ENCODE assay signal across 2 cellular contexts in the genomic region with DNA sequence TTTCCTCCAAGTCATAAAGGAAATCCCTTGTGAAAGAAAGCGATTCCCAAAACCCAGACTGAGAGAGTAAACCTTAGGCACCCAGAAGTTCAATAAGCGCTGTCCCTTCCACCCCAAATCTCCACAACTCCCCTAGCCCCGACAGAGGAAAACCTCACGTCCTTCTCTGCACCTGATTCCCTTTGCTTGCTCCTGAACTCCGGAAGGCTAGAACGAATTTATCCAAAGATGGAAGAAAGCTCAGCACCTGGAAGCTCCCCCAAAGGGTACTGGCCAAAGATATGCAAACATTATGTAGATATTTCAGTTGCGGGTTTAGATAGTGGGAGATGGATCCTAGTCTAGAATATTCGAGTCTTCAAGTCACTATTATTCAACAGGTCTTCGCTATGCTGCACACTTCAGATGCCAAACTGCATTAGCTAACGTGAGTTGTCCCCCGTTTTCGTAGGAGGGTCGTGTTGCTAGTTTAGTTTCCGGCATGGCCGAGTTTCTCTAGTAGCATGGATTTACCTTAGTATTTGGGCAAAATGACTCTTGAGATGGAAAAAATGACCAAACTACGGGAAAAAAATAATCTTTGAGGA.
A peak's percentile ranks its signal among the peaks of the same experiment; 100 is the strongest.
TF ChIP-seq lines count a peak whose summit lies in the region.

No MANE protein-coding gene starts in this region.

TF ChIP-seq in neural cell, 6 proteins besides CTCF, POLR2A, EP300 and RAD21:
- TF ChIP-seq EZH2 (IDR thresholded peaks at IDR 0.05; ENCODE audit: borderline replicate concordance, insufficient read depth, low read length, poor library complexity, severe bottlenecking) (no peak), POLR2AphosphoS5 (IDR thresholded peaks at IDR 0.05) (peak; percentile 26), SMC3 (conservative IDR thresholded peaks at IDR 0.05; ENCODE audit: poor library complexity) (no peak), MXI1 (conservative IDR thresholded peaks at IDR 0.05; ENCODE audit: poor library complexity, severe bottlenecking) (no peak), TAF1 (IDR thresholded peaks at IDR 0.05; ENCODE audit: low read depth) (no peak)
- TF ChIP-seq, protein P1, sequence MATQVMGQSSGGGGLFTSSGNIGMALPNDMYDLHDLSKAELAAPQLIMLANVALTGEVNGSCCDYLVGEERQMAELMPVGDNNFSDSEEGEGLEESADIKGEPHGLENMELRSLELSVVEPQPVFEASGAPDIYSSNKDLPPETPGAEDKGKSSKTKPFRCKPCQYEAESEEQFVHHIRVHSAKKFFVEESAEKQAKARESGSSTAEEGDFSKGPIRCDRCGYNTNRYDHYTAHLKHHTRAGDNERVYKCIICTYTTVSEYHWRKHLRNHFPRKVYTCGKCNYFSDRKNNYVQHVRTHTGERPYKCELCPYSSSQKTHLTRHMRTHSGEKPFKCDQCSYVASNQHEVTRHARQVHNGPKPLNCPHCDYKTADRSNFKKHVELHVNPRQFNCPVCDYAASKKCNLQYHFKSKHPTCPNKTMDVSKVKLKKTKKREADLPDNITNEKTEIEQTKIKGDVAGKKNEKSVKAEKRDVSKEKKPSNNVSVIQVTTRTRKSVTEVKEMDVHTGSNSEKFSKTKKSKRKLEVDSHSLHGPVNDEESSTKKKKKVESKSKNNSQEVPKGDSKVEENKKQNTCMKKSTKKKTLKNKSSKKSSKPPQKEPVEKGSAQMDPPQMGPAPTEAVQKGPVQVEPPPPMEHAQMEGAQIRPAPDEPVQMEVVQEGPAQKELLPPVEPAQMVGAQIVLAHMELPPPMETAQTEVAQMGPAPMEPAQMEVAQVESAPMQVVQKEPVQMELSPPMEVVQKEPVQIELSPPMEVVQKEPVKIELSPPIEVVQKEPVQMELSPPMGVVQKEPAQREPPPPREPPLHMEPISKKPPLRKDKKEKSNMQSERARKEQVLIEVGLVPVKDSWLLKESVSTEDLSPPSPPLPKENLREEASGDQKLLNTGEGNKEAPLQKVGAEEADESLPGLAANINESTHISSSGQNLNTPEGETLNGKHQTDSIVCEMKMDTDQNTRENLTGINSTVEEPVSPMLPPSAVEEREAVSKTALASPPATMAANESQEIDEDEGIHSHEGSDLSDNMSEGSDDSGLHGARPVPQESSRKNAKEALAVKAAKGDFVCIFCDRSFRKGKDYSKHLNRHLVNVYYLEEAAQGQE (IDR thresholded peaks at IDR 0.05; ENCODE audit: borderline replicate concordance), result no peak

TF ChIP-seq in HepG2, 621 proteins besides CTCF, POLR2A, EP300 and RAD21:
- TF ChIP-seq ZNF567 (CRISPR knock-in tag; IDR thresholded peaks at IDR 0.05; ENCODE audit: borderline replicate concordance) (no peak), GATA4 (IDR thresholded peaks at IDR 0.05; ENCODE audit: borderline replicate concordance, low read depth) (no peak), TAF15 (IDR thresholded peaks at IDR 0.05; ENCODE audit: low read depth, low read length, poor library complexity, severe bottlenecking) (no peak)
- TF ChIP-seq, protein P2, sequence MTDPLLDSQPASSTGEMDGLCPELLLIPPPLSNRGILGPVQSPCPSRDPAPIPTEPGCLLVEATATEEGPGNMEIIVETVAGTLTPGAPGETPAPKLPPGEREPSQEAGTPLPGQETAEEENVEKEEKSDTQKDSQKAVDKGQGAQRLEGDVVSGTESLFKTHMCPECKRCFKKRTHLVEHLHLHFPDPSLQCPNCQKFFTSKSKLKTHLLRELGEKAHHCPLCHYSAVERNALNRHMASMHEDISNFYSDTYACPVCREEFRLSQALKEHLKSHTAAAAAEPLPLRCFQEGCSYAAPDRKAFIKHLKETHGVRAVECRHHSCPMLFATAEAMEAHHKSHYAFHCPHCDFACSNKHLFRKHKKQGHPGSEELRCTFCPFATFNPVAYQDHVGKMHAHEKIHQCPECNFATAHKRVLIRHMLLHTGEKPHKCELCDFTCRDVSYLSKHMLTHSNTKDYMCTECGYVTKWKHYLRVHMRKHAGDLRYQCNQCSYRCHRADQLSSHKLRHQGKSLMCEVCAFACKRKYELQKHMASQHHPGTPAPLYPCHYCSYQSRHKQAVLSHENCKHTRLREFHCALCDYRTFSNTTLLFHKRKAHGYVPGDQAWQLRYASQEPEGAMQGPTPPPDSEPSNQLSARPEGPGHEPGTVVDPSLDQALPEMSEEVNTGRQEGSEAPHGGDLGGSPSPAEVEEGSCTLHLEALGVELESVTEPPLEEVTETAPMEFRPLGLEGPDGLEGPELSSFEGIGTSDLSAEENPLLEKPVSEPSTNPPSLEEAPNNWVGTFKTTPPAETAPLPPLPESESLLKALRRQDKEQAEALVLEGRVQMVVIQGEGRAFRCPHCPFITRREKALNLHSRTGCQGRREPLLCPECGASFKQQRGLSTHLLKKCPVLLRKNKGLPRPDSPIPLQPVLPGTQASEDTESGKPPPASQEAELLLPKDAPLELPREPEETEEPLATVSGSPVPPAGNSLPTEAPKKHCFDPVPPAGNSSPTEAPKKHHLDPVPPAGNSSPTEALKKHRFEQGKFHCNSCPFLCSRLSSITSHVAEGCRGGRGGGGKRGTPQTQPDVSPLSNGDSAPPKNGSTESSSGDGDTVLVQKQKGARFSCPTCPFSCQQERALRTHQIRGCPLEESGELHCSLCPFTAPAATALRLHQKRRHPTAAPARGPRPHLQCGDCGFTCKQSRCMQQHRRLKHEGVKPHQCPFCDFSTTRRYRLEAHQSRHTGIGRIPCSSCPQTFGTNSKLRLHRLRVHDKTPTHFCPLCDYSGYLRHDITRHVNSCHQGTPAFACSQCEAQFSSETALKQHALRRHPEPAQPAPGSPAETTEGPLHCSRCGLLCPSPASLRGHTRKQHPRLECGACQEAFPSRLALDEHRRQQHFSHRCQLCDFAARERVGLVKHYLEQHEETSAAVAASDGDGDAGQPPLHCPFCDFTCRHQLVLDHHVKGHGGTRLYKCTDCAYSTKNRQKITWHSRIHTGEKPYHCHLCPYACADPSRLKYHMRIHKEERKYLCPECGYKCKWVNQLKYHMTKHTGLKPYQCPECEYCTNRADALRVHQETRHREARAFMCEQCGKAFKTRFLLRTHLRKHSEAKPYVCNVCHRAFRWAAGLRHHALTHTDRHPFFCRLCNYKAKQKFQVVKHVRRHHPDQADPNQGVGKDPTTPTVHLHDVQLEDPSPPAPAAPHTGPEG (CRISPR knock-in tag; IDR thresholded peaks at IDR 0.05), result no peak
- TF ChIP-seq, protein P3, sequence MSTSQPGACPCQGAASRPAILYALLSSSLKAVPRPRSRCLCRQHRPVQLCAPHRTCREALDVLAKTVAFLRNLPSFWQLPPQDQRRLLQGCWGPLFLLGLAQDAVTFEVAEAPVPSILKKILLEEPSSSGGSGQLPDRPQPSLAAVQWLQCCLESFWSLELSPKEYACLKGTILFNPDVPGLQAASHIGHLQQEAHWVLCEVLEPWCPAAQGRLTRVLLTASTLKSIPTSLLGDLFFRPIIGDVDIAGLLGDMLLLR (CRISPR knock-in tag; IDR thresholded peaks at IDR 0.05), result no peak
TF ChIP-seq in HepG2: peak in this region for 0.
